In genomic region chr19:37217855-37218591, GRCh38 we compare ENCODE assay signal across 1 cellular context.
A peak's percentile ranks its signal among the peaks of the same experiment; 100 is the strongest.
TF ChIP-seq lines count a peak whose summit lies in the region.

ZNF383 (plus strand) TSS chr19:37218214; CDS start chr19:37230454, 12,240 bp downstream.

TF ChIP-seq in WTC11, 78 proteins besides CTCF, POLR2A, EP300 and RAD21 (continued from another document):
- TF ChIP-seq ZNF416 (CRISPR knock-in tag; IDR thresholded peaks at IDR 0.05) (no peak), ZBTB21 (CRISPR knock-in tag; IDR thresholded peaks at IDR 0.05; ENCODE audit: borderline replicate concordance) (no peak), EMX1 (CRISPR knock-in tag; IDR thresholded peaks at IDR 0.05) (no peak), FOXP1 (CRISPR knock-in tag; IDR thresholded peaks at IDR 0.05; ENCODE audit: borderline replicate concordance) (peak; percentile 31; the same call in 1 of the 2 replicates)
- TF ChIP-seq, protein P1, sequence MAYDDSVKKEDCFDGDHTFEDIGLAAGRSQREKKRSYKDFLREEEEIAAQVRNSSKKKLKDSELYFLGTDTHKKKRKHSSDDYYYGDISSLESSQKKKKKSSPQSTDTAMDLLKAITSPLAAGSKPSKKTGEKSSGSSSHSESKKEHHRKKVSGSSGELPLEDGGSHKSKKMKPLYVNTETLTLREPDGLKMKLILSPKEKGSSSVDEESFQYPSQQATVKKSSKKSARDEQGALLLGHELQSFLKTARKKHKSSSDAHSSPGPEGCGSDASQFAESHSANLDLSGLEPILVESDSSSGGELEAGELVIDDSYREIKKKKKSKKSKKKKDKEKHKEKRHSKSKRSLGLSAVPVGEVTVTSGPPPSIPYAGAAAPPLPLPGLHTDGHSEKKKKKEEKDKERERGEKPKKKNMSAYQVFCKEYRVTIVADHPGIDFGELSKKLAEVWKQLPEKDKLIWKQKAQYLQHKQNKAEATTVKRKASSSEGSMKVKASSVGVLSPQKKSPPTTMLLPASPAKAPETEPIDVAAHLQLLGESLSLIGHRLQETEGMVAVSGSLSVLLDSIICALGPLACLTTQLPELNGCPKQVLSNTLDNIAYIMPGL (CRISPR knock-in tag; IDR thresholded peaks at IDR 0.05), result peak; percentile 74
